In the genomic region with DNA sequence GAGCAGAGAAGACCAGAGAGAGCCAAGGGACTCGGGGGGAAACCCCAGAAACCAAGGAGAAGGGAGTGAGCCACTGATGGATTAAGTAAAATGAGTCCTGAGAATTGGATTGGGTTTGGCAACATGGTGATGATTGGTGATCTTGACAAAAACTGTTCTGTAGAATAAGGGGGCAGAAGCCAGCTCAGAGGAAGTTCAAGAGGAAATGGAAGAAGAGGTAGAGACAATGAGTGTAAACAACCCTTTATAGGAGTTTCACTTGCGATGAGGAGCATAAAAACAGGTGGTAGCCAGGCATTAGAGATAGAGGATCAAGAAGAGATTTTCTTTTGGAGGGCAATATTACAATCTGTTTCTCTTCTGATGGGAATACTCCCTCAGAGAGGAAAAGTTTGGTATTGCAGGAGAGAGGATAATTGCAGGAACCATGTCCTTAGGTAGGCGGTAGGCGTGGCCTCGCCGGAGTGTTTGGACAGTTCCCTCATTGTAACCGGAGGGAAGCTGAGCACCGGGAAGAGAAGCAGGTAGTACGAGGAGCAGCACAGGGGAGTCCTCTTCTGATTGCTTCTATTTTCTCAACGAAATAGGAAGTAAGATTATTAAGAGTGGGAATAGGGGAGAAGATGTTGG, we compare ENCODE assay signal across 10 cellular contexts.
A peak's percentile ranks its signal among the peaks of the same experiment; 100 is the strongest.
DNase-seq lines count a peak whose midpoint lies in the region; ATAC-seq and TF ChIP-seq lines count a peak whose summit lies in the region.
"Had no signal": no experiment of that assay in that cellular context is flagged by ENCODE, and none has a peak within 500 bp of the region (broad histone marks: within the 10 kb centered on the region; RNA-seq: fewer than 3 reads in every experiment).

No MANE protein-coding gene starts in this region.

- no peaks in the 10 kb centered on the region for H3K79me2 ChIP-seq in hepatocyte

- no peak overlapping the region for H3K27ac ChIP-seq in hepatocyte
- no peak overlapping the region for H3K27ac ChIP-seq in thyroid gland

- H3K4me3 ChIP-seq in hepatocyte (no peak overlapping the region), thyroid gland (replicated peaks in 1 of 3) (no peak overlapping the region)

- 41% methylated on average over 10 of the region's 10 CpGs for WGBS in hepatocyte (ENCODE audit: low lambda C conversion rate, missing lambda C conversion rate)
- 30 to 36% methylated on average over 10 of the region's 10 CpGs for WGBS in thyroid gland, 2 donors

- no peak overlapping the region for H2AFZ ChIP-seq in hepatocyte

- peak; percentile 12 for TF ChIP-seq CTCF in hepatocyte (IDR thresholded peaks at IDR 0.05; ENCODE audit: poor library complexity)
- TF ChIP-seq CTCF in thyroid gland (IDR thresholded peaks at IDR 0.05), result peak in 3 of 6 experiments; percentile 23 to 55 (median 41)

- no peaks in the 10 kb centered on the region for H3K9me2 ChIP-seq in hepatocyte (replicated peaks; ENCODE audit: insufficient read depth)

- DNase-seq in NCI-H345 (lab: John Stamatoyannopoulos, UW) (peak; percentile 6), NCI-H345 treated with DMSO at 0.1 percent for 48 hours (lab: John Stamatoyannopoulos, UW; ENCODE audit: unreplicated experiment) (no peak), NCI-H510A treated with DMSO at 0.1 percent for 48 hours (lab: John Stamatoyannopoulos, UW) (peak; percentile 85), hepatocyte (ENCODE audit: low spot score) (peak; percentile 74), thyroid gland (peak; percentile 84)
- DNase-seq in stimulated activated CD4-positive, alpha-beta T cell treated with anti-CD3 and anti-CD28 coated beads, Interleukin-2, amount 100 ng/mL, for 48 hours, result no peak
- DNase-seq: activated T-cell treated with anti-CD3 and anti-CD28 coated beads for 4 hours, natural killer cell had no signal

- no peaks in the 10 kb centered on the region for H3K36me3 ChIP-seq in hepatocyte (replicated peaks; ENCODE audit: insufficient read depth, low read depth)
- H3K36me3 ChIP-seq in thyroid gland, result no peaks in the 10 kb centered on the region

- ATAC-seq in activated CD4-positive, CD25-positive, alpha-beta regulatory T cell treated with anti-CD3 and anti-CD28 coated beads, Interleukin-2, amount 50 U/mL, for 24 hours, result no peak
- ATAC-seq in GM18505 (IDR thresholded peaks at IDR 0.05; ENCODE audit: unreplicated experiment), result no peak
- ATAC-seq: natural killer cell had no signal

- intact Hi-C loops in thyroid gland (cut with DNase I), result no loop called here

- H3K4me1 ChIP-seq in hepatocyte (ENCODE audit: insufficient read depth) (no peaks in the 10 kb centered on the region), thyroid gland (peaks cover 10 to 13% of the 10 kb centered on the region in 2 donors)

- no peaks in the 10 kb centered on the region for H3K9me3 ChIP-seq in hepatocyte (ENCODE audit: low read depth)
- no peaks in the 10 kb centered on the region for H3K9me3 ChIP-seq in thyroid gland

- peak overlapping the region; percentile 57 for H3K4me2 ChIP-seq in hepatocyte

- no peak for TF ChIP-seq POLR2A in thyroid gland (IDR thresholded peaks at IDR 0.05)
- TF ChIP-seq POLR2A in GM18505 (IDR thresholded peaks at IDR 0.05; ENCODE audit: borderline replicate concordance, extremely low read depth, insufficient read depth, insufficient read length), result no peak

- H4K20me1 ChIP-seq in hepatocyte (ENCODE audit: insufficient read depth, poor library complexity, severe bottlenecking), result no peaks in the 10 kb centered on the region

- H3K27me3 ChIP-seq in hepatocyte, result no peaks in the 10 kb centered on the region
- no peaks in the 10 kb centered on the region for H3K27me3 ChIP-seq in thyroid gland

Comparison
In these comparisons a context has a peak if more than half of its experiments do, and no peak if none do; other contexts are left out.
1. DNase-seq: peak in NCI-H345 (single experiment), NCI-H510A treated with DMSO at 0.1 percent for 48 hours (single experiment), hepatocyte (single experiment) and thyroid gland (2 of 2); none in NCI-H345 treated with DMSO at 0.1 percent for 48 hours (single experiment) and stimulated activated CD4-positive, alpha-beta T cell treated with anti-CD3 and anti-CD28 coated beads, Interleukin-2, amount 100 ng/mL, for 48 hours (0 of 2).